13 cellular contexts compared by ENCODE assay signal in the genomic region with DNA sequence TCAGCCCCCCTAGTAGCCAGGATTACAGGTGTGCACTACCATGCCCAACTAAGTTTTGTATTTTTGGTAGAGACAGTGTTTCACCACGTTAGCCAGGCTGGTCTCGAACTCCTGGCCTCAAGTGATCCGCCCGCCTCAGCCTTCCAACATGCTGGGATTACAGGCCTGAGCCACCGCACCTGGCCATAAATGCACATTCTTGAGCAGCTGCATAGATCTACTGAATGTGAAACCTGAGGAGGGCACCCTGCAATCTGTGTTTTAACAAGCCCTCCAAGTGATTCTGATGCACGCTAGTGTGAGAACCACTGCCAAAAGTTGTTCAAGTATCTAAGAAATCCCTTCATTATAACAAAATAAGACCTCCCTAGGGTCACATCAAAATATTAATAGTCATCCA.
DNase-seq lines count a peak whose midpoint lies in the region; ATAC-seq and TF ChIP-seq lines count a peak whose summit lies in the region.
"Had no signal": no experiment of that assay in that cellular context is flagged by ENCODE, and none has a peak within 500 bp of the region (broad histone marks: within the 10 kb centered on the region; RNA-seq: fewer than 3 reads in every experiment).

No MANE protein-coding gene starts in this region.

- H3K4me3 Mint-ChIP-seq in WTC11: no peak overlapping the region
- no peak overlapping the region for H3K4me3 Mint-ChIP-seq in H9
- no peak overlapping the region for H3K4me3 Mint-ChIP-seq in activated CD8-positive, alpha-beta T cell treated with anti-CD3 and anti-CD28 coated beads, Interleukin-2, amount 10 ng/mL, durations not matched to agents 7 days and 5 days

- H4K8ac ChIP-seq in H9 (replicated peaks; ENCODE audit: insufficient read length, low read depth, low read length): no peak overlapping the region

- no peak overlapping the region for H3K56ac ChIP-seq in H9 (ENCODE audit: insufficient read length, low read depth, low read length)

- CTCF ChIA-PET in WTC11 (lab: Charles Lee): interaction anchor here (1.2 kb wide), 1 partner anchor 223 kb away, joined by 4 read pairs; a partner anchor contains a TSS
- CTCF ChIA-PET in activated CD8-positive, alpha-beta T cell treated with anti-CD3 and anti-CD28 coated beads, Interleukin-2, amount 10 ng/mL, durations not matched to agents 7 days and 5 days (lab: Charles Lee): interaction anchor here (0.9 kb wide), 1 partner anchor 226 kb away, joined by 3 read pairs; no protein-coding TSS in a partner anchor

- no peak overlapping the region for H2AFZ ChIP-seq in H9 (ENCODE audit: low read length)

- H3K14ac ChIP-seq in H9 (ENCODE audit: insufficient read depth, low read length): no peak overlapping the region

- peaks cover 4% of the 10 kb centered on the region; the same call in 1 of the 2 replicates for H3K9me3 Mint-ChIP-seq in WTC11
- H3K9me3 Mint-ChIP-seq in H9: peaks cover 5 to 7% of the 10 kb centered on the region in 2 experiments; a peak in 4 of 5 replicates
- H3K9me3 Mint-ChIP-seq in activated CD8-positive, alpha-beta T cell treated with anti-CD3 and anti-CD28 coated beads, Interleukin-2, amount 10 ng/mL, durations not matched to agents 7 days and 5 days (ENCODE audit: insufficient read depth): no peaks in the 10 kb centered on the region

- H2BK20ac ChIP-seq in H9 (ENCODE audit: low read depth, low read length, poor library complexity, severe bottlenecking): no peak overlapping the region

- POLR2A ChIA-PET in WTC11 (lab: Charles Lee): no interaction called here
- POLR2A ChIA-PET in activated CD8-positive, alpha-beta T cell treated with anti-CD3 and anti-CD28 coated beads, Interleukin-2, amount 10 ng/mL, durations not matched to agents 7 days and 5 days (lab: Charles Lee): interaction anchor here (0.7 kb wide), 1 partner anchor 220 kb away, joined by 3 read pairs; no protein-coding TSS in a partner anchor

- no peak overlapping the region for H3K18ac ChIP-seq in H9 (ENCODE audit: insufficient read length, low read depth, low read length)

- no CpG with 5 or more reads among the region's 6 CpGs for WGBS in H9 (ENCODE audit: extremely low coverage, insufficient read length, low lambda C conversion rate)

- no peaks in the 10 kb centered on the region for H3K27me3 ChIP-seq in H9 (ENCODE audit: insufficient read depth, low read length)

- no peaks in the 10 kb centered on the region for H3K79me1 ChIP-seq in H9 (ENCODE audit: insufficient read depth, low read depth, low read length, poor library complexity, severe bottlenecking)

- no peak overlapping the region for H2BK120ac ChIP-seq in H9 (ENCODE audit: low read depth, low read length, poor library complexity, severe bottlenecking)

- H2BK12ac ChIP-seq in H9 (ENCODE audit: insufficient read length, low read depth, low read length): no peak overlapping the region

- H3K4ac ChIP-seq in H9 (ENCODE audit: low read depth, low read length): no peak overlapping the region

- H3K4me2 ChIP-seq in H9 (ENCODE audit: insufficient read depth, insufficient read length, low read length): no peak overlapping the region

- no peak overlapping the region for H4K91ac ChIP-seq in H9 (ENCODE audit: insufficient read length, low read depth, low read length)

- no peaks in the 10 kb centered on the region; the same call in 1 of the 2 replicates for H3K4me1 ChIP-seq in H9 (ENCODE audit: insufficient read depth, low read length)

- no peaks in the 10 kb centered on the region for H4K20me1 ChIP-seq in H9 (ENCODE audit: control insufficient read depth, insufficient read depth, insufficient read length)

- no peak overlapping the region for H3T11ph ChIP-seq in H9 (ENCODE audit: low read length)

- H3K27me3 Mint-ChIP-seq in WTC11 (ENCODE audit: low read depth) (peaks cover 7% of the 10 kb centered on the region), H9 (ENCODE audit: low read depth) (peaks cover 2% of the 10 kb centered on the region; the same call in 1 of the 2 replicates)
- H3K27me3 Mint-ChIP-seq in activated CD8-positive, alpha-beta T cell treated with anti-CD3 and anti-CD28 coated beads, Interleukin-2, amount 10 ng/mL, durations not matched to agents 7 days and 5 days (ENCODE audit: low read depth): peaks cover 2% of the 10 kb centered on the region

- ATAC-seq in WTC11: peak; percentile 20; the same call in 1 of the 2 replicates
- ATAC-seq in activated CD8-positive, alpha-beta T cell treated with anti-CD3 and anti-CD28 coated beads, Interleukin-2, amount 10 ng/mL, durations not matched to agents 7 days and 5 days: no peak

- H3K27ac Mint-ChIP-seq in WTC11 (no peak overlapping the region), H9 (no peak overlapping the region)
- no peak overlapping the region for H3K27ac Mint-ChIP-seq in activated CD8-positive, alpha-beta T cell treated with anti-CD3 and anti-CD28 coated beads, Interleukin-2, amount 10 ng/mL, durations not matched to agents 7 days and 5 days

- H2BK15ac ChIP-seq in H9 (ENCODE audit: low read depth, low read length): no peak overlapping the region

- H2BK5ac ChIP-seq in H9 (ENCODE audit: insufficient read length, low read length): no peak overlapping the region

- DNase-seq in NCI-H1105 treated with DMSO at 0.1 percent for 48 hours (lab: John Stamatoyannopoulos, UW) (peak; percentile 11), NCI-H1105 (lab: John Stamatoyannopoulos, UW) (no peak), ELF-1 (ENCODE audit: low read depth, low spot score) (peak; percentile 37), WTC11 (ENCODE audit: low spot score) (no peak), H9 (no peak)
- no peak for DNase-seq in stimulated activated CD8-positive, alpha-beta memory T cell treated with anti-CD3 and anti-CD28 coated beads, Interleukin-4, amount 100 ng/mL, for 48 hours
- no peak for DNase-seq in activated CD8-positive, alpha-beta T cell treated with anti-CD3 and anti-CD28 coated beads, Interleukin-2, amount 10 ng/mL, durations not matched to agents 7 days and 5 days
- DNase-seq: KG1, NCI-H1930, NCI-H2227 treated with DMSO at 0.1 percent for 48 hours, NCI-H526 treated with DMSO at 0.1 percent for 48 hours, SW 1271 had no signal

- no peak overlapping the region for H4K5ac ChIP-seq in H9 (ENCODE audit: insufficient read length, low read depth, low read length)

- peaks cover 23% of the 10 kb centered on the region for H3K4me1 Mint-ChIP-seq in WTC11
- peaks cover 13 to 19% of the 10 kb centered on the region in 2 experiments for H3K4me1 Mint-ChIP-seq in H9
- H3K4me1 Mint-ChIP-seq in activated CD8-positive, alpha-beta T cell treated with anti-CD3 and anti-CD28 coated beads, Interleukin-2, amount 10 ng/mL, durations not matched to agents 7 days and 5 days (ENCODE audit: low read depth): no peaks in the 10 kb centered on the region

- H3K9ac ChIP-seq in H9 (ENCODE audit: extremely low read depth, insufficient read length, low read length): no peak overlapping the region

- H3K27ac ChIP-seq in 22Rv1 (peak overlapping the region; percentile 74), H9 (ENCODE audit: insufficient read length, low read depth, low read length) (no peak overlapping the region)

- no peak overlapping the region for H3K23ac ChIP-seq in H9 (ENCODE audit: insufficient read length, low read depth, low read length)

- H3K36me3 Mint-ChIP-seq in WTC11: no peaks in the 10 kb centered on the region
- H3K36me3 Mint-ChIP-seq in H9 (ENCODE audit: insufficient read depth in 1 of 3, low read depth in 3 of 3): peaks cover 2 to 4% (median 2%) of the 10 kb centered on the region in 3 experiments; a peak in 2 of 7 replicates
- no peaks in the 10 kb centered on the region for H3K36me3 Mint-ChIP-seq in activated CD8-positive, alpha-beta T cell treated with anti-CD3 and anti-CD28 coated beads, Interleukin-2, amount 10 ng/mL, durations not matched to agents 7 days and 5 days (ENCODE audit: low read depth)

- H2AK5ac ChIP-seq in H9 (ENCODE audit: insufficient read length, low read length): no peak overlapping the region

- no peaks in the 10 kb centered on the region for H3K79me2 ChIP-seq in H9 (ENCODE audit: insufficient read depth, low read length)

- H3K9me3 ChIP-seq in H9 (ENCODE audit: control insufficient read depth, low read depth, low read length): no peaks in the 10 kb centered on the region

- TF ChIP-seq CTCF in 22Rv1 (IDR thresholded peaks at IDR 0.05): no peak
- no peak for TF ChIP-seq CTCF in WTC11 (IDR thresholded peaks at IDR 0.05)
- TF ChIP-seq CTCF in H9 (conservative IDR thresholded peaks at IDR 0.05): no peak

- H3K23me2 ChIP-seq in H9 (ENCODE audit: insufficient read length, low read depth, low read length, poor library complexity, severe bottlenecking): no peaks in the 10 kb centered on the region

TF ChIP-seq in WTC11, 78 proteins besides CTCF, POLR2A, EP300 and RAD21:
- TF ChIP-seq ZNF138 (CRISPR knock-in tag; conservative IDR thresholded peaks at IDR 0.05) (no peak), ELF4 (CRISPR knock-in tag; IDR thresholded peaks at IDR 0.05; ENCODE audit: low read depth) (no peak), ETV6 (CRISPR knock-in tag; IDR thresholded peaks at IDR 0.05) (no peak), JAZF1 (CRISPR knock-in tag; IDR thresholded peaks at IDR 0.05) (no peak)
- TF ChIP-seq, protein P1, sequence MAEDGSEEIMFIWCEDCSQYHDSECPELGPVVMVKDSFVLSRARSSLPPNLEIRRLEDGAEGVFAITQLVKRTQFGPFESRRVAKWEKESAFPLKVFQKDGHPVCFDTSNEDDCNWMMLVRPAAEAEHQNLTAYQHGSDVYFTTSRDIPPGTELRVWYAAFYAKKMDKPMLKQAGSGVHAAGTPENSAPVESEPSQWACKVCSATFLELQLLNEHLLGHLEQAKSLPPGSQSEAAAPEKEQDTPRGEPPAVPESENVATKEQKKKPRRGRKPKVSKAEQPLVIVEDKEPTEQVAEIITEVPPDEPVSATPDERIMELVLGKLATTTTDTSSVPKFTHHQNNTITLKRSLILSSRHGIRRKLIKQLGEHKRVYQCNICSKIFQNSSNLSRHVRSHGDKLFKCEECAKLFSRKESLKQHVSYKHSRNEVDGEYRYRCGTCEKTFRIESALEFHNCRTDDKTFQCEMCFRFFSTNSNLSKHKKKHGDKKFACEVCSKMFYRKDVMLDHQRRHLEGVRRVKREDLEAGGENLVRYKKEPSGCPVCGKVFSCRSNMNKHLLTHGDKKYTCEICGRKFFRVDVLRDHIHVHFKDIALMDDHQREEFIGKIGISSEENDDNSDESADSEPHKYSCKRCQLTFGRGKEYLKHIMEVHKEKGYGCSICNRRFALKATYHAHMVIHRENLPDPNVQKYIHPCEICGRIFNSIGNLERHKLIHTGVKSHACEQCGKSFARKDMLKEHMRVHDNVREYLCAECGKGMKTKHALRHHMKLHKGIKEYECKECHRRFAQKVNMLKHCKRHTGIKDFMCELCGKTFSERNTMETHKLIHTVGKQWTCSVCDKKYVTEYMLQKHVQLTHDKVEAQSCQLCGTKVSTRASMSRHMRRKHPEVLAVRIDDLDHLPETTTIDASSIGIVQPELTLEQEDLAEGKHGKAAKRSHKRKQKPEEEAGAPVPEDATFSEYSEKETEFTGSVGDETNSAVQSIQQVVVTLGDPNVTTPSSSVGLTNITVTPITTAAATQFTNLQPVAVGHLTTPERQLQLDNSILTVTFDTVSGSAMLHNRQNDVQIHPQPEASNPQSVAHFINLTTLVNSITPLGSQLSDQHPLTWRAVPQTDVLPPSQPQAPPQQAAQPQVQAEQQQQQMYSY (CRISPR knock-in tag; IDR thresholded peaks at IDR 0.05): no peak

Comparison
In these comparisons a context has a peak if more than half of its experiments do, and no peak if none do; other contexts are left out.
1. DNase-seq: peak in NCI-H1105 treated with DMSO at 0.1 percent for 48 hours (single experiment) and ELF-1 (single experiment); none in NCI-H1105 (single experiment), WTC11 (single experiment), H9 (single experiment), stimulated activated CD8-positive, alpha-beta memory T cell treated with anti-CD3 and anti-CD28 coated beads, Interleukin-4, amount 100 ng/mL, for 48 hours (single experiment) and activated CD8-positive, alpha-beta T cell treated with anti-CD3 and anti-CD28 coated beads, Interleukin-2, amount 10 ng/mL, durations not matched to agents 7 days and 5 days (single experiment).